In the genomic region with DNA sequence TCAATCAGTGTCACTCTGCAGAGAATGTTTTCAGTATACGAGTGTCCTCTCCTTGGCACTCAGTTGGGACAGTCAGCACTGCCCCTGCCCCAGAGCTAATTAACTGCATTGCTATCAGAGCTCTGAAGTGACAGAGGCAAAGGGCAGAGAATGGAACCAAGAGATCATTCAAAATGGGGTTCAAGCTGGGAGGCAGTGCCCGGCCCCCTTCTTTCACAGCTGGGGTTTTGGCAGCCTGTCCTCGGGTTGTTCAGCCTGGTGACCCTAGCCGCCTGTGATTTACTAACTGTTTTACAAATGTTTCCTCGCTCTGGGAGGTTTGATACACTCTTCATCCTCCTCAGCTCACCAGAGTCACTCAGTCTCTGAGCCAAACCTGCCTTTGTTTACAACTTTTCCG, we compare ENCODE assay signal across 21 cellular contexts.
A peak's percentile ranks its signal among the peaks of the same experiment; 100 is the strongest.
DNase-seq lines count a peak whose midpoint lies in the region; ATAC-seq and TF ChIP-seq lines count a peak whose summit lies in the region.
"Had no signal": no experiment of that assay in that cellular context is flagged by ENCODE, and none has a peak within 500 bp of the region (broad histone marks: within the 10 kb centered on the region; RNA-seq: fewer than 3 reads in every experiment).

No MANE protein-coding gene starts in this region.

- no peak for DNase-seq in heart right ventricle
- no peak for DNase-seq in left cardiac atrium
- DNase-seq in fibroblast of lung (ENCODE audit: low read depth in 2 of 2): peak in 1 of 2 donors; percentile 71
- DNase-seq in osteocyte (ENCODE audit: extremely low spot score, unreplicated experiment): no peak
- no peak for DNase-seq in uterus
- DNase-seq in NCI-H1417 (lab: John Stamatoyannopoulos, UW): no peak
- DNase-seq: activated CD8-positive, alpha-beta memory T cell treated with anti-CD3 and anti-CD28 coated beads, Interleukin-2, amount 50 U/mL, for 48 hours; activated naive CD4-positive, alpha-beta T cell treated with anti-CD3 and anti-CD28 coated beads for 36 hours; DMS53; endodermal cell; foreskin melanocyte; MM.1S; NCI-H187; stimulated activated CD4-positive, alpha-beta T cell treated with anti-CD3 and anti-CD28 coated beads, Interleukin-4, amount 100 ng/mL, for 24 hours; stimulated activated CD8-positive, alpha-beta memory T cell treated with anti-CD3 and anti-CD28 coated beads, Interleukin-4, amount 100 ng/mL, for 48 hours; T1000 had no signal

- intact Hi-C loops in heart right ventricle (cut with DNase I): loop anchor here in 2 of 10 donors (10.0 kb wide), 2 partner anchors 51 to 199 kb away; no protein-coding TSS in a partner anchor
- intact Hi-C loops in left cardiac atrium (cut with DNase I): no loop called here
- intact Hi-C loops in uterus (cut with DNase I; ENCODE audit: low total_unique reads): no loop called here

- H3K4me1 Mint-ChIP-seq in osteocyte (ENCODE audit: unreplicated experiment): peaks cover 50% of the 10 kb centered on the region

- H3K36me3 ChIP-seq in heart right ventricle: no peaks in the 10 kb centered on the region
- H3K36me3 ChIP-seq in fibroblast of lung (ENCODE audit: control insufficient read depth, insufficient read depth, low read length): no peaks in the 10 kb centered on the region
- H3K36me3 ChIP-seq in uterus: no peaks in the 10 kb centered on the region

- H3K4me1 ChIP-seq in heart right ventricle (peaks cover 0 to 14% (median 7%) of the 10 kb centered on the region in 9 donors), fibroblast of lung (ENCODE audit: control insufficient read depth, extremely low read depth, insufficient read depth, low read length) (peaks cover 17% of the 10 kb centered on the region), uterus (no peaks in the 10 kb centered on the region)

- H3K27me3 ChIP-seq in heart right ventricle: no peaks in the 10 kb centered on the region
- H3K27me3 ChIP-seq in fibroblast of lung (ENCODE audit: control insufficient read depth, insufficient read depth, low read length): no peaks in the 10 kb centered on the region
- H3K27me3 ChIP-seq in uterus: no peaks in the 10 kb centered on the region

- no peak overlapping the region for H3K4me3 ChIP-seq in heart right ventricle
- no peak overlapping the region for H3K4me3 ChIP-seq in fibroblast of lung (replicated peaks in 1 of 4; ENCODE audit: control extremely low read depth in 1 of 4, insufficient read depth in 1 of 4, low read depth in 3 of 4, low read length in 4 of 4)
- H3K4me3 ChIP-seq in uterus: no peak overlapping the region

- ATAC-seq in heart right ventricle (peak in 2 of 8 donors; percentile 13 to 20), left cardiac atrium (no peak), HG02571 (IDR thresholded peaks at IDR 0.05; ENCODE audit: unreplicated experiment) (no peak), HG03439 (IDR thresholded peaks at IDR 0.05; ENCODE audit: unreplicated experiment) (no peak)
- ATAC-seq: HCT116, HepG2 had no signal

- H3K27me3 Mint-ChIP-seq in osteocyte (ENCODE audit: unreplicated experiment): no peaks in the 10 kb centered on the region
- H3K27me3 Mint-ChIP-seq: brain had no signal

- H3K4me3 Mint-ChIP-seq in osteocyte (ENCODE audit: unreplicated experiment): no peak overlapping the region
- H3K4me3 Mint-ChIP-seq: activated naive CD4-positive, alpha-beta T cell treated with anti-CD3 and anti-CD28 coated beads for 36 hours; brain; endodermal cell had no signal

- no peak overlapping the region for H2AFZ ChIP-seq in fibroblast of lung (ENCODE audit: low read length)

- H3K27ac ChIP-seq in heart right ventricle: peak overlapping the region in 9 of 10 donors; percentile 2 to 69 (median 60)
- peak overlapping the region; percentile 60 for H3K27ac ChIP-seq in fibroblast of lung (ENCODE audit: insufficient read depth, low read length)
- H3K27ac ChIP-seq in uterus: peak overlapping the region; percentile 12 to 28

- peak overlapping the region; percentile 54 for H3K27ac Mint-ChIP-seq in osteocyte (ENCODE audit: unreplicated experiment)
- H3K27ac Mint-ChIP-seq: activated naive CD4-positive, alpha-beta T cell treated with anti-CD3 and anti-CD28 coated beads for 36 hours; endodermal cell had no signal

- 65 to 73% methylated on average over 6 of the region's 6 CpGs for WGBS in heart right ventricle, 2 donors

- H3K36me3 Mint-ChIP-seq in osteocyte (ENCODE audit: unreplicated experiment): peaks cover 3% of the 10 kb centered on the region
- H3K36me3 Mint-ChIP-seq: brain had no signal

- H3K79me2 ChIP-seq in fibroblast of lung (ENCODE audit: control insufficient read depth, insufficient read depth, low read length): no peaks in the 10 kb centered on the region

- H3K9me3 ChIP-seq in heart right ventricle: no peaks in the 10 kb centered on the region
- H3K9me3 ChIP-seq in fibroblast of lung (ENCODE audit: control insufficient read depth, insufficient read depth, low read depth, low read length): no peaks in the 10 kb centered on the region
- no peaks in the 10 kb centered on the region for H3K9me3 ChIP-seq in uterus

- H3K9me3 Mint-ChIP-seq in osteocyte (ENCODE audit: unreplicated experiment): no peaks in the 10 kb centered on the region
- H3K9me3 Mint-ChIP-seq: activated naive CD4-positive, alpha-beta T cell treated with anti-CD3 and anti-CD28 coated beads for 36 hours; brain; endodermal cell had no signal

- TF ChIP-seq POLR2A in uterus (IDR thresholded peaks at IDR 0.05): no peak

- TF ChIP-seq CTCF in heart right ventricle (IDR thresholded peaks at IDR 0.05): no peak
- TF ChIP-seq CTCF in fibroblast of lung (conservative IDR thresholded peaks at IDR 0.05 in 1 of 2, IDR thresholded peaks at IDR 0.05 in 1 of 2; ENCODE audit: low read depth in 1 of 2, low read length in 2 of 2): no peak
- no peak for TF ChIP-seq CTCF in osteocyte (IDR thresholded peaks at IDR 0.05)
- no peak for TF ChIP-seq CTCF in uterus (IDR thresholded peaks at IDR 0.05)

- no peak overlapping the region for H3K4me2 ChIP-seq in fibroblast of lung (ENCODE audit: extremely low read depth, insufficient read depth, low read length)

- no peaks in the 10 kb centered on the region for H4K20me1 ChIP-seq in fibroblast of lung (ENCODE audit: control insufficient read depth, extremely low read depth, insufficient read depth, low read length)

- H3K9ac ChIP-seq in fibroblast of lung (ENCODE audit: insufficient read depth, low read length): no peak overlapping the region
